ENCODE assay signal across 8 cellular contexts in genomic region chr12:53626702-53627169, GRCh38. TPM values are rescaled to one million over a fixed set of nuclear protein-coding genes. Genes with fewer than 3 reads are reported as not detected.
DNase-seq lines count a peak whose midpoint lies in the region; ATAC-seq and TF ChIP-seq lines count a peak whose summit lies in the region.

No MANE protein-coding gene starts in this region.

- no peak for DNase-seq in activated T-cell treated with anti-CD3 and anti-CD28 coated beads, Interleukin-2, amount 50 U/mL, for 72 hours
- DNase-seq in activated T-cell treated with anti-CD3 and anti-CD28 coated beads, Interleukin-2, amount 50 U/mL, for 1 hour = no peak
- DNase-seq in central memory CD8-positive, alpha-beta T cell (ENCODE audit: low spot score in 2 of 2) = no peak
- DNase-seq in neural crest cell (ENCODE audit: low read depth, low spot score) = no peak
- DNase-seq in left colon = no peak
- DNase-seq in NCI-H1930 (lab: John Stamatoyannopoulos, UW) = no peak

- H3K36me3 Mint-ChIP-seq in activated T-cell treated with anti-CD3 and anti-CD28 coated beads, Interleukin-2, amount 50 U/mL, for 72 hours (ENCODE audit: insufficient read depth in 2 of 2) = peaks cover 1 to 2% of the 10 kb centered on the region in 2 donors
- H3K36me3 Mint-ChIP-seq in IgD-negative memory B cell = peaks cover 2% of the 10 kb centered on the region
- H3K36me3 Mint-ChIP-seq in central memory CD8-positive, alpha-beta T cell (ENCODE audit: insufficient read depth) = peaks cover 13% of the 10 kb centered on the region
- no peaks in the 10 kb centered on the region for H3K36me3 Mint-ChIP-seq in neural crest cell (ENCODE audit: low read depth)

- no peaks in the 10 kb centered on the region for H3K9me3 Mint-ChIP-seq in activated T-cell treated with anti-CD3 and anti-CD28 coated beads, Interleukin-2, amount 50 U/mL, for 72 hours
- H3K9me3 Mint-ChIP-seq in IgD-negative memory B cell (no peaks in the 10 kb centered on the region), neural crest cell (no peaks in the 10 kb centered on the region)
- no peaks in the 10 kb centered on the region for H3K9me3 Mint-ChIP-seq in central memory CD8-positive, alpha-beta T cell

- TF ChIP-seq CTCF in neural crest cell (conservative IDR thresholded peaks at IDR 0.05) = no peak

- ATAC-seq in activated T-cell treated with anti-CD3 and anti-CD28 coated beads, Interleukin-2, amount 50 U/mL, for 72 hours (replicated peaks in 1 of 2) = peak in 1 of 2 donors; percentile 0
- ATAC-seq in central memory CD8-positive, alpha-beta T cell (replicated peaks; ENCODE audit: extremely low read depth, poor library complexity, severe bottlenecking) = no peak
- ATAC-seq in left colon (no peak), HG03025 (IDR thresholded peaks at IDR 0.05; ENCODE audit: low FRiP score, unreplicated experiment) (no peak)

- peak overlapping the region; percentile 99 for H3K27ac Mint-ChIP-seq in activated T-cell treated with anti-CD3 and anti-CD28 coated beads, Interleukin-2, amount 50 U/mL, for 72 hours
- peak overlapping the region; percentile 92 to 98 (median 98) for H3K27ac Mint-ChIP-seq in IgD-negative memory B cell
- peak overlapping the region; percentile 97 for H3K27ac Mint-ChIP-seq in central memory CD8-positive, alpha-beta T cell (ENCODE audit: low read depth)
- H3K27ac Mint-ChIP-seq in neural crest cell (ENCODE audit: unreplicated experiment) = peak overlapping the region; percentile 100

- H3K4me1 Mint-ChIP-seq in activated T-cell treated with anti-CD3 and anti-CD28 coated beads, Interleukin-2, amount 50 U/mL, for 72 hours (ENCODE audit: low read depth) = peaks cover 37% of the 10 kb centered on the region
- peaks cover 32 to 35% (median 33%) of the 10 kb centered on the region in 3 donors for H3K4me1 Mint-ChIP-seq in IgD-negative memory B cell
- H3K4me1 Mint-ChIP-seq in central memory CD8-positive, alpha-beta T cell = peaks cover 28% of the 10 kb centered on the region
- H3K4me1 Mint-ChIP-seq in neural crest cell = peaks cover 37% of the 10 kb centered on the region

- peak overlapping the region; percentile 99 to 100 for H3K4me3 Mint-ChIP-seq in activated T-cell treated with anti-CD3 and anti-CD28 coated beads, Interleukin-2, amount 50 U/mL, for 72 hours
- peak overlapping the region; percentile 93 to 100 (median 96) for H3K4me3 Mint-ChIP-seq in IgD-negative memory B cell
- H3K4me3 Mint-ChIP-seq in central memory CD8-positive, alpha-beta T cell = peak overlapping the region; percentile 98
- peak overlapping the region; percentile 97 for H3K4me3 Mint-ChIP-seq in neural crest cell

- peaks cover 2% of the 10 kb centered on the region for H3K27me3 Mint-ChIP-seq in activated T-cell treated with anti-CD3 and anti-CD28 coated beads, Interleukin-2, amount 50 U/mL, for 72 hours (ENCODE audit: low read depth)
- H3K27me3 Mint-ChIP-seq in IgD-negative memory B cell (no peaks in the 10 kb centered on the region), neural crest cell (ENCODE audit: low read depth) (no peaks in the 10 kb centered on the region)
- H3K27me3 Mint-ChIP-seq in central memory CD8-positive, alpha-beta T cell = no peaks in the 10 kb centered on the region

- intact Hi-C loops in left colon (cut with DNase I, micrococcal nuclease) = loop anchor here in 1 of 2 donors (10.0 kb wide), 1 partner anchor 48 kb away; the partner anchor contains the start of gene ATP5MC2

RNA-seq across cellular contexts. Expression of gene ATF7, which starts 0.6 kb away (rescaled TPM):
- total RNA-seq in activated T-cell treated with anti-CD3 and anti-CD28 coated beads, Interleukin-2, amount 50 U/mL, for 72 hours = 10 to 100 TPM; 27.4 to 28.1 TPM
- 14.4 TPM for polyA plus RNA-seq in IgD-negative memory B cell
- total RNA-seq in neural crest cell = 32.5 and 37.4 TPM in 2 replicates
- total RNA-seq in left colon = 10 to 100 TPM; 38.3 to 39.2 TPM

RNA-seq across cellular contexts. Expression of gene ATP5MC2, which starts 49.1 kb away (rescaled TPM):
- total RNA-seq in activated T-cell treated with anti-CD3 and anti-CD28 coated beads, Interleukin-2, amount 50 U/mL, for 72 hours = 100 to 1,000 TPM; 349 to 440 TPM
- 707 TPM for polyA plus RNA-seq in IgD-negative memory B cell
- total RNA-seq in neural crest cell = 596 and 603 TPM in 2 replicates
- 100 to 1,000 TPM; 323 to 371 TPM for total RNA-seq in left colon
